Comparison of ENCODE assay signal across 6 cellular contexts in the genomic region with DNA sequence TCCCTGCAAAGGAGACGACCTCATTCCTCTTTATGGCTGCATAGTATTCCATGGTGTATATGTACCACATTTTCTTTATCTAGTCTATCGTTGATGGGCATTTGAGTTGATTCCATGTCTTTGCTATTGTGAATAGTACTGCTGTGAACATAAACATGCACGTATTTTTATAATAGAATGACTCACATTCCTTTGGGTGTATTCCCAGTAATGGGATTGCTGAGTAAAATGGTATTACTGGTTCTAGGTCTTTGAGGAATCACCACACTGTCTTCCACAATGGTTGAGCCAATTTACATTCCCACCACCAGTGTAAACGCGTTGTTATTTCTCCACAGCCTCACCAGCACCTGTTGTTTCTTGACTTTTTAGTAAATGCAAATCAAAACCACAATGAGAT. TPM values are rescaled to one million over a fixed set of nuclear protein-coding genes. Genes with fewer than 3 reads are reported as not detected.
"Had no signal": no experiment of that assay in that cellular context is flagged by ENCODE, and none has a peak within 500 bp of the region (broad histone marks: within the 10 kb centered on the region; RNA-seq: fewer than 3 reads in every experiment).

No MANE protein-coding gene starts in this region.

RNA-seq across cellular contexts. Expression of a gene that starts 16.5 kb away (rescaled TPM):
- total RNA-seq: activated CD4-positive, alpha-beta memory T cell treated with anti-CD3 and anti-CD28 coated beads, Interleukin-2, amount 10 ng/mL, durations not matched to agents 7 days and 5 days; activated CD4-positive, alpha-beta T cell treated with anti-CD3 and anti-CD28 coated beads, Interleukin-2, amount 10 ng/mL, durations not matched to agents 7 days and 5 days; activated naive CD4-positive, alpha-beta T cell treated with anti-CD3 and anti-CD28 coated beads, Interleukin-2, amount 50 U/mL, for 72 hours; activated naive CD8-positive, alpha-beta T cell treated with anti-CD3 and anti-CD28 coated beads, Interleukin-2, amount 10 ng/mL, durations not matched to agents 7 days and 5 days; activated T-cell treated with anti-CD3 and anti-CD28 coated beads, Interleukin-2, amount 50 U/mL, for 72 hours; T-helper 2 cell treated with Interferon-gamma antibody and Interleukin-4, amounts not matched to agents 100 ng/mL and 5 ng/mL, for 36 hours had no signal
